ENCODE assay signal across 9 cellular contexts in the genomic region with DNA sequence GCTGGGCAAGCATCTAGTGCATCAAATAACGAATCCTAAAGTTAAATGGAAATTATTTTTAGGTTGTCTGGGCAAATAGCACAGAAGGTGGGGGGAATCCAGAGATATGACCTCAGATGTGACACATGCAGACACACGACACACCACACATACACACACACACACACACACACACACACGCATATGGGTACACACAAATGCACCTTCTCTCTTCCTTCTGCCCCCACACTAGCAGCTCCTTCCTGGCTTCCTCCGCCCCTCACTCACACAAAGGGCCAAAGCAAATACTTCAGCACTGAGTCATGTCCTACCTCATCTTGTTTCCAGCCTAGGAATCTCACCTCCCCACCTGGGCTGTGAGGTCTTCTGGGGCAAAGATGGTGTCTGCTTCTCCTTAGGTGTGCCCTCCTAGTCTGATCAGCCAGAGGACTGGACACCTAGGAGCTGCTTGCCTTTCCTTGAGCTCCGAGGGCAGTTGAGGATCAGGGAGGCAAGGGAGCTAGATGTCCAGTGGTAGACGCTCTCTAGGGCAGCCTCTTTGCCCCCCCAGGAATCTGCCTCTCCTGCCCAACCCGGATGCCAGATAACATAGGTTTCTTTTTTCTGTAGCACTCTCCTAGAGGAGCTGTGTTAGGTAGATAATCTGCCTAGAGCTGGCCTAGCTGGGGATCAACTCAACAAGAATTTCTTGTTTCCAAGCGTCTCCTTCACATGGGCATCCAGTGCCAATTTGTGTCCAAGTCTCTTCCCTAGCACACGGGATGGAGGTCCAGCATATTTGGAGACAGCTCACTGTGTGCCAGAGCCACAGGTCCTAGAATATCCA. TPM values are rescaled to one million over a fixed set of nuclear protein-coding genes. Genes with fewer than 3 reads are reported as not detected.
DNase-seq lines count a peak whose midpoint lies in the region; ATAC-seq, FAIRE-seq and TF ChIP-seq lines count a peak whose summit lies in the region.
"Had no signal": no experiment of that assay in that cellular context is flagged by ENCODE, and none has a peak within 500 bp of the region (broad histone marks: within the 10 kb centered on the region; RNA-seq: fewer than 3 reads in every experiment).

No MANE protein-coding gene starts in this region.

- H3K4me1 Mint-ChIP-seq in activated T-helper 2 cell treated with anti-CD3 and anti-CD28 coated beads, Interferon-gamma antibody, Interleukin-2, Interleukin-4, amounts not matched to agents 10 μg/mL and 5 μg/mL and 100 μg/mL, durations not matched to agents 14 hours and 24 hours and 36 hours (ENCODE audit: low read depth), result peaks cover 39% of the 10 kb centered on the region
- H3K4me1 Mint-ChIP-seq: IgD-negative memory B cell had no signal

- no peaks in the 10 kb centered on the region for H3K27me3 Mint-ChIP-seq in activated T-helper 2 cell treated with anti-CD3 and anti-CD28 coated beads, Interferon-gamma antibody, Interleukin-2, Interleukin-4, amounts not matched to agents 10 μg/mL and 5 μg/mL and 100 μg/mL, durations not matched to agents 14 hours and 24 hours and 36 hours (ENCODE audit: low read depth)
- H3K27me3 Mint-ChIP-seq: IgD-negative memory B cell had no signal

- H3K36me3 ChIP-seq in kidney (ENCODE audit: control insufficient read depth in 1 of 2, insufficient read depth in 2 of 2, low read length in 2 of 2), result no peaks in the 10 kb centered on the region

- H3K4me1 ChIP-seq in kidney (ENCODE audit: control insufficient read depth in 1 of 2, insufficient read depth in 1 of 2, low read depth in 1 of 2, low read length in 2 of 2), result peaks cover 14 to 15% of the 10 kb centered on the region in 2 donors

- intact Hi-C loops in activated T-helper 2 cell treated with anti-CD3 and anti-CD28 coated beads, Interferon-gamma antibody, Interleukin-2, Interleukin-4, amounts not matched to agents 10 μg/mL and 5 μg/mL and 100 μg/mL, durations not matched to agents 14 hours and 24 hours and 36 hours (cut with micrococcal nuclease), result loop anchor here (1.0 kb wide), 1 partner anchor 15 kb away; no protein-coding TSS in a partner anchor
- intact Hi-C loops in kidney (cut with DNase I), result no loop called here

- no peaks in the 10 kb centered on the region for H3K9me3 ChIP-seq in kidney (ENCODE audit: control insufficient read depth in 1 of 2, low read length in 2 of 2)

- H3K27ac Mint-ChIP-seq in activated T-helper 2 cell treated with anti-CD3 and anti-CD28 coated beads, Interferon-gamma antibody, Interleukin-2, Interleukin-4, amounts not matched to agents 10 μg/mL and 5 μg/mL and 100 μg/mL, durations not matched to agents 14 hours and 24 hours and 36 hours, result peak overlapping the region; percentile 78

- H3K4me3 ChIP-seq in kidney (ENCODE audit: low read length in 2 of 2), result no peak overlapping the region

- DNase-seq in LHCN-M2 (ENCODE audit: low read depth) (peak; percentile 25), kidney (peak; percentile 74), NCI-H345 treated with DMSO at 0.1 percent for 48 hours (lab: John Stamatoyannopoulos, UW; ENCODE audit: unreplicated experiment) (no peak), G401 (ENCODE audit: low spot score) (no peak)
- no peak for DNase-seq in activated T-helper 2 cell treated with anti-CD3 and anti-CD28 coated beads, Interferon-gamma antibody, Interleukin-2, Interleukin-4, amounts not matched to agents 10 μg/mL and 5 μg/mL and 100 μg/mL, durations not matched to agents 14 hours and 24 hours and 36 hours (ENCODE audit: low spot score)
- DNase-seq in stimulated activated CD8-positive, alpha-beta memory T cell treated with anti-CD3 and anti-CD28 coated beads, Interleukin-7, amount 100 ng/mL, for 4 hours (ENCODE audit: low read depth in 2 of 2), result peak; percentile 50 to 59

- no peak for FAIRE-seq in kidney (lab: Jason Lieb, UNC)

- H3K9ac ChIP-seq in kidney (ENCODE audit: low read length in 2 of 2), result no peak overlapping the region

- H3K9me3 Mint-ChIP-seq in activated T-helper 2 cell treated with anti-CD3 and anti-CD28 coated beads, Interferon-gamma antibody, Interleukin-2, Interleukin-4, amounts not matched to agents 10 μg/mL and 5 μg/mL and 100 μg/mL, durations not matched to agents 14 hours and 24 hours and 36 hours, result no peaks in the 10 kb centered on the region
- H3K9me3 Mint-ChIP-seq: IgD-negative memory B cell had no signal

- in situ Hi-C loops in G401 (cut with HindIII; ENCODE audit: low sequenced_read_pairs), result no loop called here

- no peaks in the 10 kb centered on the region for H3K36me3 Mint-ChIP-seq in activated T-helper 2 cell treated with anti-CD3 and anti-CD28 coated beads, Interferon-gamma antibody, Interleukin-2, Interleukin-4, amounts not matched to agents 10 μg/mL and 5 μg/mL and 100 μg/mL, durations not matched to agents 14 hours and 24 hours and 36 hours (ENCODE audit: low read depth)
- H3K36me3 Mint-ChIP-seq: IgD-negative memory B cell had no signal

- no peak for TF ChIP-seq CTCF in kidney (IDR thresholded peaks at IDR 0.05; ENCODE audit: borderline replicate concordance, extremely low read depth, insufficient read depth)

- peak overlapping the region in 1 of 2 donors; percentile 9 for H3K27ac ChIP-seq in kidney (ENCODE audit: low read depth in 2 of 2, low read length in 2 of 2)

- no peak overlapping the region for H3K4me3 Mint-ChIP-seq in activated T-helper 2 cell treated with anti-CD3 and anti-CD28 coated beads, Interferon-gamma antibody, Interleukin-2, Interleukin-4, amounts not matched to agents 10 μg/mL and 5 μg/mL and 100 μg/mL, durations not matched to agents 14 hours and 24 hours and 36 hours (ENCODE audit: low read depth)

- ATAC-seq in GM21723 (IDR thresholded peaks at IDR 0.05; ENCODE audit: unreplicated experiment) (no peak), GM21381 (IDR thresholded peaks at IDR 0.05; ENCODE audit: unreplicated experiment) (no peak)

RNA-seq across cellular contexts. Expression of a gene that starts 14.3 kb away (rescaled TPM):
- 34.0 and 34.4 TPM in 2 replicates for total RNA-seq in LHCN-M2 (2014; rRNA removed)
- polyA plus RNA-seq in LHCN-M2 (2012), result 12.3 TPM
- 76.8 and 81.2 TPM in 2 replicates for total RNA-seq in activated T-helper 2 cell treated with anti-CD3 and anti-CD28 coated beads, Interferon-gamma antibody, Interleukin-2, Interleukin-4, amounts not matched to agents 10 μg/mL and 5 μg/mL and 100 μg/mL, durations not matched to agents 14 hours and 24 hours and 36 hours
- 99.6 TPM for total RNA-seq in kidney
- 9.2 TPM for polyA plus RNA-seq in kidney (ENCODE audit: insufficient read depth, low read depth, low replicate concordance)
- total RNA-seq in G401 (2014; rRNA removed; shearing (Covaris generic)), result 24.4 and 25.8 TPM in 2 replicates

Comparison
In these comparisons a context has a peak if more than half of its experiments do, and no peak if none do; other contexts are left out.
1. DNase-seq: peak in LHCN-M2 (single experiment), kidney (single experiment) and stimulated activated CD8-positive, alpha-beta memory T cell treated with anti-CD3 and anti-CD28 coated beads, Interleukin-7, amount 100 ng/mL, for 4 hours (2 of 2); none in activated T-helper 2 cell treated with anti-CD3 and anti-CD28 coated beads, Interferon-gamma antibody, Interleukin-2, Interleukin-4, amounts not matched to agents 10 μg/mL and 5 μg/mL and 100 μg/mL, durations not matched to agents 14 hours and 24 hours and 36 hours (single experiment), NCI-H345 treated with DMSO at 0.1 percent for 48 hours (single experiment) and G401 (single experiment).